ENCODE assay signal across 21 cellular contexts in genomic region chr1:44338136-44338535, GRCh38.
"Had no signal": no experiment of that assay in that cellular context is flagged by ENCODE, and none has a peak within 500 bp of the region (broad histone marks: within the 10 kb centered on the region; RNA-seq: fewer than 3 reads in every experiment).

No MANE protein-coding gene starts in this region.

- H3K27me3 Mint-ChIP-seq: naive thymus-derived CD4-positive, alpha-beta T cell; natural killer cell treated with Interleukin-12 subunit alpha and Interleukin-12 subunit beta and Interleukin-15 and Interleukin-18, amount 100 ng/mL, for 72 hours; progenitor cell of endocrine pancreas; stimulated activated memory B cell treated with anti-CD40 and anti-IgM and Interleukin-4, amounts not matched to agents 10 μg/mL and 1 μg/mL and 100 μg/mL, for 72 hours; stimulated activated naive CD8-positive, alpha-beta T cell treated with anti-CD3 and anti-CD28 coated beads, Interleukin-15, amount 100 ng/mL, for 72 hours; type B pancreatic cell had no signal

- H3K36me3 ChIP-seq: ovary, uterus had no signal

- H3K4me3 ChIP-seq: left ventricle myocardium inferior, lung, mucosa of descending colon, ovary, right atrium auricular region, skin epidermis, tibial nerve, uterus had no signal

- H3K4me3 Mint-ChIP-seq: naive thymus-derived CD4-positive, alpha-beta T cell; natural killer cell treated with Interleukin-12 subunit alpha and Interleukin-12 subunit beta and Interleukin-15 and Interleukin-18, amount 100 ng/mL, for 72 hours; stimulated activated memory B cell treated with anti-CD40 and anti-IgM and Interleukin-4, amounts not matched to agents 10 μg/mL and 1 μg/mL and 100 μg/mL, for 72 hours; stimulated activated naive CD8-positive, alpha-beta T cell treated with anti-CD3 and anti-CD28 coated beads, Interleukin-15, amount 100 ng/mL, for 72 hours; type B pancreatic cell had no signal

- DNase-seq: islet precursor cell; left ventricle myocardium inferior; midbrain; mucosa of descending colon; naive thymus-derived CD4-positive, alpha-beta T cell; ovary; stimulated activated CD4-positive, alpha-beta T cell treated with anti-CD3 and anti-CD28 coated beads, Interleukin-12 subunit alpha, Interleukin-12 subunit beta, amount 100 ng/mL, for 4 hours; stimulated activated CD4-positive, alpha-beta T cell treated with anti-CD3 and anti-CD28 coated beads, Interleukin-4, amount 100 ng/mL, for 24 hours; stimulated activated naive CD4-positive, alpha-beta T cell treated with Interleukin-2 at 50 U/mL for 16 hours; stimulated activated naive CD8-positive, alpha-beta T cell treated with anti-CD3 and anti-CD28 coated beads, Interleukin-15, amount 100 ng/mL, for 72 hours; substantia nigra; uterus had no signal

- H3K27ac Mint-ChIP-seq: naive thymus-derived CD4-positive, alpha-beta T cell; natural killer cell treated with Interleukin-12 subunit alpha and Interleukin-12 subunit beta and Interleukin-15 and Interleukin-18, amount 100 ng/mL, for 72 hours; progenitor cell of endocrine pancreas; stimulated activated memory B cell treated with anti-CD40 and anti-IgM and Interleukin-4, amounts not matched to agents 10 μg/mL and 1 μg/mL and 100 μg/mL, for 72 hours; type B pancreatic cell had no signal

- H3K9me3 ChIP-seq: left ventricle myocardium inferior, mucosa of descending colon, ovary, right atrium auricular region, tibial nerve, uterus had no signal

- H3K27me3 ChIP-seq: ovary, right atrium auricular region, tibial nerve, uterus had no signal

- H3K4me1 ChIP-seq: left ventricle myocardium inferior, right atrium auricular region, uterus had no signal

- H3K27ac ChIP-seq: left ventricle myocardium inferior, ovary, right atrium auricular region, skin epidermis, tibial nerve, uterus had no signal

- H3K9me3 Mint-ChIP-seq: natural killer cell treated with Interleukin-12 subunit alpha and Interleukin-12 subunit beta and Interleukin-15 and Interleukin-18, amount 100 ng/mL, for 72 hours; stimulated activated naive CD8-positive, alpha-beta T cell treated with anti-CD3 and anti-CD28 coated beads, Interleukin-15, amount 100 ng/mL, for 72 hours had no signal

- ATAC-seq: mucosa of descending colon; naive thymus-derived CD4-positive, alpha-beta T cell; natural killer cell treated with Interleukin-12 subunit alpha and Interleukin-12 subunit beta and Interleukin-15 and Interleukin-18, amount 100 ng/mL, for 72 hours; sciatic nerve; stimulated activated memory B cell treated with anti-CD40 and anti-IgM and Interleukin-4, amounts not matched to agents 10 μg/mL and 1 μg/mL and 100 μg/mL, for 72 hours; stimulated activated naive CD8-positive, alpha-beta T cell treated with anti-CD3 and anti-CD28 coated beads, Interleukin-15, amount 100 ng/mL, for 72 hours had no signal

- H3K4me1 Mint-ChIP-seq: stimulated activated memory B cell treated with anti-CD40 and anti-IgM and Interleukin-4, amounts not matched to agents 10 μg/mL and 1 μg/mL and 100 μg/mL, for 72 hours; stimulated activated naive CD8-positive, alpha-beta T cell treated with anti-CD3 and anti-CD28 coated beads, Interleukin-15, amount 100 ng/mL, for 72 hours had no signal
